Comparison of ENCODE assay signal across 11 cellular contexts in genomic region chr14:51546603-51547258, GRCh38.
DNase-seq lines count a peak whose midpoint lies in the region; ATAC-seq and TF ChIP-seq lines count a peak whose summit lies in the region.
"Had no signal": no experiment of that assay in that cellular context is flagged by ENCODE, and none has a peak within 500 bp of the region (broad histone marks: within the 10 kb centered on the region; RNA-seq: fewer than 3 reads in every experiment).

No MANE protein-coding gene starts in this region.

- H3K9ac ChIP-seq in neuronal stem cell (ENCODE audit: low read depth, low read length, poor library complexity), result no peak overlapping the region

- H4K91ac ChIP-seq in neuronal stem cell (ENCODE audit: low read depth, low read length, poor library complexity), result no peak overlapping the region

- peaks cover 54% of the 10 kb centered on the region for H3K4me1 ChIP-seq in ACC112 (ENCODE audit: control insufficient read depth, insufficient read depth, low read length, unreplicated experiment)
- no peaks in the 10 kb centered on the region for H3K4me1 ChIP-seq in neuronal stem cell (ENCODE audit: control insufficient read depth in 2 of 2, insufficient read depth in 1 of 2, low read depth in 1 of 2, low read length in 2 of 2)
- H3K4me1 ChIP-seq: pancreas had no signal

- H3K4me1 Mint-ChIP-seq in chondrocyte (ENCODE audit: low read depth), result peaks cover 55% of the 10 kb centered on the region

- H3K27me3 ChIP-seq in ACC112 (ENCODE audit: insufficient read depth, low read length) (no peaks in the 10 kb centered on the region), neuronal stem cell (ENCODE audit: control insufficient read depth in 3 of 3, insufficient read depth in 3 of 3, low read depth in 1 of 3, low read length in 3 of 3) (no peaks in the 10 kb centered on the region)
- H3K27me3 ChIP-seq: pancreas had no signal

- H3K79me2 ChIP-seq in ACC112 (ENCODE audit: control insufficient read depth, insufficient read depth, low read length, unreplicated experiment), result no peaks in the 10 kb centered on the region

- no peak overlapping the region for H4K8ac ChIP-seq in neuronal stem cell (ENCODE audit: low read depth, low read length)

- H3K4me2 ChIP-seq in neuronal stem cell (ENCODE audit: insufficient read depth, low read length, poor library complexity, severe bottlenecking), result no peak overlapping the region

- H2BK5ac ChIP-seq in neuronal stem cell (ENCODE audit: low read length), result no peak overlapping the region

- H2AFZ ChIP-seq in ACC112 (ENCODE audit: low read length, unreplicated experiment) (peak overlapping the region; percentile 24), neuronal stem cell (ENCODE audit: low read length) (peak overlapping the region; percentile 16)

- H3K36me3 Mint-ChIP-seq in chondrocyte (ENCODE audit: low read depth), result no peaks in the 10 kb centered on the region

- H2AK5ac ChIP-seq in neuronal stem cell (ENCODE audit: low read depth, low read length), result no peak overlapping the region

- H2BK15ac ChIP-seq in neuronal stem cell (ENCODE audit: low read length), result no peak overlapping the region

- no peaks in the 10 kb centered on the region for H3K36me3 ChIP-seq in ACC112 (ENCODE audit: insufficient read depth, low read length)
- H3K36me3 ChIP-seq in neuronal stem cell (replicated peaks in 1 of 2; ENCODE audit: control insufficient read depth in 2 of 2, insufficient read depth in 2 of 2, low read length in 2 of 2), result no peaks in the 10 kb centered on the region
- H3K36me3 ChIP-seq: pancreas had no signal

- no peak overlapping the region for H3K18ac ChIP-seq in neuronal stem cell (ENCODE audit: low read length)

- no peak overlapping the region for H3K4ac ChIP-seq in neuronal stem cell (ENCODE audit: low read length)

- WGBS in neuronal stem cell (ENCODE audit: extremely low coverage in 2 of 2, insufficient read length in 2 of 2, insufficient replicate concordance in 1 of 2), 2 donors, result no CpG with 5 or more reads among the region's 2 CpGs

- no peak overlapping the region for H3K4me3 Mint-ChIP-seq in chondrocyte (ENCODE audit: unreplicated experiment)
- H3K4me3 Mint-ChIP-seq: activated T-helper 1 cell treated with anti-CD3 and anti-CD28 coated beads, Interleukin-12 subunit alpha, Interleukin-12 subunit beta, Interleukin-2, Interleukin-4 antibody, amounts not matched to agents 30 ng/mL and 10 ng/mL and 1 ng/mL, durations not matched to agents 14 hours and 24 hours and 36 hours had no signal

- H3K79me1 ChIP-seq in neuronal stem cell (ENCODE audit: low read depth, low read length), result no peaks in the 10 kb centered on the region

- H3K4me3 ChIP-seq in ACC112 (ENCODE audit: low read depth, low read length), result no peak overlapping the region; the same call in 1 of the 2 replicates
- no peak overlapping the region for H3K4me3 ChIP-seq in neuronal stem cell (ENCODE audit: low read length in 2 of 2)
- H3K4me3 ChIP-seq: pancreas had no signal

- H3K27ac ChIP-seq in ACC112 (ENCODE audit: low read depth, low read length) (peak overlapping the region; percentile 99), neuronal stem cell (replicated peaks; ENCODE audit: low read length) (no peak overlapping the region)

- no peak for ATAC-seq in GM18909 (IDR thresholded peaks at IDR 0.05; ENCODE audit: poor library complexity, unreplicated experiment)
- ATAC-seq in GM18498 (IDR thresholded peaks at IDR 0.05; ENCODE audit: unreplicated experiment), result no peak
- no peak for ATAC-seq in HG02678 (IDR thresholded peaks at IDR 0.05; ENCODE audit: unreplicated experiment)

- H2BK12ac ChIP-seq in neuronal stem cell (ENCODE audit: low read length), result no peak overlapping the region

- H2BK120ac ChIP-seq in neuronal stem cell (ENCODE audit: low read depth, low read length), result no peak overlapping the region

- no peaks in the 10 kb centered on the region for H3K27me3 Mint-ChIP-seq in chondrocyte (ENCODE audit: low read depth)

- no peak overlapping the region for H3K23ac ChIP-seq in neuronal stem cell (ENCODE audit: low read depth, low read length, poor library complexity)

- DNase-seq in NCI-H1105 treated with DMSO at 0.1 percent for 48 hours (lab: John Stamatoyannopoulos, UW), result peak; percentile 77
- no peak for DNase-seq in chondrocyte (ENCODE audit: low spot score)
- no peak for DNase-seq in neuronal stem cell (ENCODE audit: low spot score)
- DNase-seq in NCI-H2029 (lab: John Stamatoyannopoulos, UW), result no peak
- DNase-seq: NCI-H526 treated with DMSO at 0.1 percent for 48 hours had no signal

- no peaks in the 10 kb centered on the region for H3K9me3 Mint-ChIP-seq in chondrocyte (ENCODE audit: low read depth)
- H3K9me3 Mint-ChIP-seq: activated T-helper 1 cell treated with anti-CD3 and anti-CD28 coated beads, Interleukin-12 subunit alpha, Interleukin-12 subunit beta, Interleukin-2, Interleukin-4 antibody, amounts not matched to agents 30 ng/mL and 10 ng/mL and 1 ng/mL, durations not matched to agents 14 hours and 24 hours and 36 hours had no signal

- no peak overlapping the region for H3K14ac ChIP-seq in neuronal stem cell (ENCODE audit: low read length)

- H3K9me3 ChIP-seq in neuronal stem cell (replicated peaks in 1 of 2; ENCODE audit: control insufficient read depth in 2 of 2, insufficient read depth in 1 of 2, low read depth in 1 of 2, low read length in 2 of 2), result no peaks in the 10 kb centered on the region
- H3K9me3 ChIP-seq: pancreas had no signal

- peak overlapping the region; percentile 98 for H3K27ac Mint-ChIP-seq in chondrocyte (ENCODE audit: unreplicated experiment)
- H3K27ac Mint-ChIP-seq: activated T-helper 1 cell treated with anti-CD3 and anti-CD28 coated beads, Interleukin-12 subunit alpha, Interleukin-12 subunit beta, Interleukin-2, Interleukin-4 antibody, amounts not matched to agents 30 ng/mL and 10 ng/mL and 1 ng/mL, durations not matched to agents 14 hours and 24 hours and 36 hours had no signal

- no peak for TF ChIP-seq CTCF in chondrocyte (IDR thresholded peaks at IDR 0.05)
